8 cellular contexts compared by ENCODE assay signal in genomic region chr9:93566408-93567270, GRCh38.
DNase-seq lines count a peak whose midpoint lies in the region; ATAC-seq and TF ChIP-seq lines count a peak whose summit lies in the region.

No MANE protein-coding gene starts in this region.

- ATAC-seq in GM18909 (IDR thresholded peaks at IDR 0.05; ENCODE audit: poor library complexity, unreplicated experiment) (peak; percentile 87), HG03175 (IDR thresholded peaks at IDR 0.05; ENCODE audit: unreplicated experiment) (peak; percentile 91)
- ATAC-seq in central memory CD8-positive, alpha-beta T cell (replicated peaks; ENCODE audit: extremely low read depth, poor library complexity, severe bottlenecking): peak; percentile 97

- H3K9me3 Mint-ChIP-seq in central memory CD8-positive, alpha-beta T cell: no peaks in the 10 kb centered on the region

- H3K27me3 Mint-ChIP-seq in central memory CD8-positive, alpha-beta T cell: no peaks in the 10 kb centered on the region

- peak; percentile 90 for TF ChIP-seq CTCF in AG09309 (IDR thresholded peaks at IDR 0.05; ENCODE audit: control insufficient read depth, insufficient read depth, low read depth, low read length, missing control alignments)

- peak overlapping the region; percentile 80 for H3K4me3 Mint-ChIP-seq in central memory CD8-positive, alpha-beta T cell

- peaks cover 23% of the 10 kb centered on the region for H3K4me1 Mint-ChIP-seq in central memory CD8-positive, alpha-beta T cell

- DNase-seq in AG09309 (ENCODE audit: low read depth): peak; percentile 79
- DNase-seq in NCI-H2227 treated with DMSO at 0.1 percent for 48 hours (lab: John Stamatoyannopoulos, UW): peak; percentile 89
- peak; percentile 98 to 99 (median 99) for DNase-seq in activated CD4-positive, CD25-positive, alpha-beta regulatory T cell (lab: John Stamatoyannopoulos, UW)
- peak; percentile 97 to 100 for DNase-seq in central memory CD8-positive, alpha-beta T cell (ENCODE audit: low spot score in 2 of 2)
- peak; percentile 98 for DNase-seq in islet precursor cell
- peak; percentile 97 to 99 (median 99) for DNase-seq in stimulated activated CD4-positive, alpha-beta T cell treated with anti-CD3 and anti-CD28 coated beads, Interleukin-12 subunit alpha, Interleukin-12 subunit beta, amount 100 ng/mL, for 48 hours (ENCODE audit: low read depth in 2 of 3, low spot score in 1 of 3)

- peak overlapping the region; percentile 91 for H3K27ac Mint-ChIP-seq in central memory CD8-positive, alpha-beta T cell (ENCODE audit: low read depth)

- H3K36me3 Mint-ChIP-seq in central memory CD8-positive, alpha-beta T cell (ENCODE audit: insufficient read depth): peaks cover 36% of the 10 kb centered on the region

- peak overlapping the region; percentile 68 for H3K4me3 ChIP-seq in AG09309 (ENCODE audit: control insufficient read depth, low read depth, low read length)

Comparison
In these comparisons a context has a peak if more than half of its experiments do, and no peak if none do; other contexts are left out.
1. Peak in every context shown above with its lines: DNase-seq, ATAC-seq and H3K4me3 ChIP-seq.